In the genomic region with DNA sequence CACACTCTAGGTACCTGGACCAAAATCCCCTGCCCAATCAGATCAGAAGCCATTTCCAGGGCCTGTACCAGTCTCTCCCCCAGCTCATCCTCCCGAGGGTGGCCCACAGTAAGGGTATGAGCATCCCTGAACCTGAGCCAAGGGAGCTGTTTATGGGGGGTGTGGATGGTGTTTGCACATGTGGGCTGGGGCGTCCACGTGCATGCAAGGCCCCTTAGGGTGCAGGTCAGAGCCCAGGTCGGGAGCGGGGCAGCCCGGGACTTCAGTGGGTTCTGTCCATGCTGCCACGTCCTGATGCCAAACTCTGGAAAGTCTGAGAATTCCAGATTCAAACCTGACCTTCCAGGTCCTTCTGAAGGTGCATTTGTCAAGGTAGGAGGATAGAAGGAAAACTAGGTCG, we compare ENCODE assay signal across 22 cellular contexts. TPM values are rescaled to one million over a fixed set of nuclear protein-coding genes. Genes with fewer than 3 reads are reported as not detected.
"Had no signal": no experiment of that assay in that cellular context is flagged by ENCODE, and none has a peak within 500 bp of the region (broad histone marks: within the 10 kb centered on the region; RNA-seq: fewer than 3 reads in every experiment).

No MANE protein-coding gene starts in this region.

- H3K27me3 ChIP-seq: colonic mucosa, esophagus muscularis mucosa, suprapubic skin, transverse colon had no signal

- H3K9me3 Mint-ChIP-seq: activated naive CD4-positive, alpha-beta T cell treated with anti-CD3 and anti-CD28 coated beads for 36 hours; activated T-cell treated with anti-CD3 and anti-CD28 coated beads, Interleukin-2, amount 50 U/mL, for 4 hours; central memory CD8-positive, alpha-beta T cell; natural killer cell treated with Interleukin-12 subunit alpha and Interleukin-12 subunit beta and Interleukin-15 and Interleukin-18, amount 100 ng/mL, for 72 hours; stimulated activated naive CD8-positive, alpha-beta T cell treated with anti-CD3 and anti-CD28 coated beads, Interleukin-15, amount 100 ng/mL, for 72 hours had no signal

- DNase-seq: activated CD4-positive, alpha-beta T cell treated with anti-CD3 and anti-CD28 coated beads, Interleukin-2, amount 50 U/mL, for 1 hour; activated CD4-positive, CD25-positive, alpha-beta regulatory T cell treated with anti-CD3 and anti-CD28 coated beads, Interleukin-2, amount 50 U/mL, for 72 hours; activated CD8-positive, alpha-beta memory T cell treated with anti-CD3 and anti-CD28 coated beads, Interleukin-2, amount 50 U/mL, for 4 hours; activated naive CD4-positive, alpha-beta T cell treated with anti-CD3 and anti-CD28 coated beads for 36 hours; activated T-cell treated with anti-CD3 and anti-CD28 coated beads, Interleukin-2, amount 50 U/mL, for 4 hours; anterior cingulate cortex; colonic mucosa; immature natural killer cell; mesendoderm; nucleus accumbens; posterior cingulate gyrus; retina; stimulated activated naive CD8-positive, alpha-beta T cell treated with anti-CD3 and anti-CD28 coated beads, Interleukin-15, amount 100 ng/mL, for 72 hours; T-helper 1 cell; T1000 had no signal

- H3K4me1 ChIP-seq: suprapubic skin had no signal

- H3K4me3 ChIP-seq: colonic mucosa, esophagus muscularis mucosa, skin epidermis, suprapubic skin, transverse colon had no signal

- H3K36me3 Mint-ChIP-seq: immature natural killer cell; natural killer cell treated with Interleukin-12 subunit alpha and Interleukin-12 subunit beta and Interleukin-15 and Interleukin-18, amount 100 ng/mL, for 72 hours had no signal

- H3K36me3 ChIP-seq: colonic mucosa, esophagus muscularis mucosa, suprapubic skin, transverse colon had no signal

- H3K27ac ChIP-seq: colonic mucosa, esophagus muscularis mucosa, skin epidermis, suprapubic skin, transverse colon, VCaP had no signal

- H3K4me3 Mint-ChIP-seq: activated naive CD4-positive, alpha-beta T cell treated with anti-CD3 and anti-CD28 coated beads for 36 hours; activated T-cell treated with anti-CD3 and anti-CD28 coated beads, Interleukin-2, amount 50 U/mL, for 4 hours; central memory CD8-positive, alpha-beta T cell; immature natural killer cell; natural killer cell treated with Interleukin-12 subunit alpha and Interleukin-12 subunit beta and Interleukin-15 and Interleukin-18, amount 100 ng/mL, for 72 hours; stimulated activated naive CD8-positive, alpha-beta T cell treated with anti-CD3 and anti-CD28 coated beads, Interleukin-15, amount 100 ng/mL, for 72 hours had no signal

- H3K27me3 Mint-ChIP-seq: central memory CD8-positive, alpha-beta T cell; natural killer cell treated with Interleukin-12 subunit alpha and Interleukin-12 subunit beta and Interleukin-15 and Interleukin-18, amount 100 ng/mL, for 72 hours; stimulated activated naive CD8-positive, alpha-beta T cell treated with anti-CD3 and anti-CD28 coated beads, Interleukin-15, amount 100 ng/mL, for 72 hours had no signal

- ATAC-seq: activated T-cell treated with anti-CD3 and anti-CD28 coated beads, Interleukin-2, amount 50 U/mL, for 4 hours; stimulated activated naive CD8-positive, alpha-beta T cell treated with anti-CD3 and anti-CD28 coated beads, Interleukin-15, amount 100 ng/mL, for 72 hours had no signal

- H3K27ac Mint-ChIP-seq: activated naive CD4-positive, alpha-beta T cell treated with anti-CD3 and anti-CD28 coated beads for 36 hours had no signal

- H3K9me3 ChIP-seq: colonic mucosa, esophagus muscularis mucosa, suprapubic skin, transverse colon had no signal

RNA-seq across cellular contexts. Expression of a gene that starts 9.8 kb away (rescaled TPM):
- total RNA-seq: activated T-cell treated with anti-CD3 and anti-CD28 coated beads, Interleukin-2, amount 50 U/mL, for 4 hours had no signal
